In the genomic region with DNA sequence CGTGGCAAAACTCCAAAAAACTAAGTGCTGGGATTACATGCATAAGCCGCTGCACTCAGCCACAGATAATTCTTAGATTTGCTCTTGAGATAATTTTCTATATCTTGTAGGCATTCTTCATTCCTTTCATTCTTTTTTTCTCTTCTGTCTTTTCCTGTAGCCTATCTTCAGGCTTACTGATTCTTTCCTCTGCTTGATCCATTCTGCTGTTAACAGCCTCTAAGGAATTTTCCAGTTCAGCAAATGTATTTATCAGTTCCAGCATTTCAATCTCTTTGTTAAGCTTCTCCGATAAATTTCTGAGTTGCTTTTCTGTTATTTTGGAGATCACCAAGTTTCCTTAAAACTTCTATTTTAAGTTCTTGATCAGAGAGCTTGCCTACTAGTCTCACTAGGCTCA, we compare ENCODE assay signal across 35 cellular contexts. TPM values are rescaled to one million over a fixed set of nuclear protein-coding genes. Genes with fewer than 3 reads are reported as not detected.
"Had no signal": no experiment of that assay in that cellular context is flagged by ENCODE, and none has a peak within 500 bp of the region (broad histone marks: within the 10 kb centered on the region; RNA-seq: fewer than 3 reads in every experiment).

No MANE protein-coding gene starts in this region.

- H3K9me3 Mint-ChIP-seq: natural killer cell treated with Interleukin-12 subunit alpha and Interleukin-12 subunit beta and Interleukin-15 and Interleukin-18, amount 100 ng/mL, for 72 hours had no signal

- H3K4me1 Mint-ChIP-seq: naive thymus-derived CD8-positive, alpha-beta T cell; nephron progenitor cell; neural crest cell; stimulated activated memory B cell treated with anti-CD40 and anti-IgM and Interleukin-4, amounts not matched to agents 10 μg/mL and 1 μg/mL and 100 μg/mL, for 72 hours; stimulated activated naive CD8-positive, alpha-beta T cell treated with anti-CD3 and anti-CD28 coated beads, Interleukin-15, amount 100 ng/mL, for 72 hours had no signal

- H3K4me1 ChIP-seq: pancreas, prostate gland, spleen, suprapubic skin, testis, tibial artery, transverse colon, upper lobe of right lung, uterus had no signal

- H3K27me3 ChIP-seq: pancreas, suprapubic skin, testis, upper lobe of right lung had no signal

- H3K27ac ChIP-seq: neutrophil, pancreas, prostate gland, skin epidermis, spleen, suprapubic skin, testis, tibial artery, transverse colon, upper lobe of right lung, uterus had no signal

- ATAC-seq: naive thymus-derived CD8-positive, alpha-beta T cell; natural killer cell treated with Interleukin-12 subunit alpha and Interleukin-12 subunit beta and Interleukin-15 and Interleukin-18, amount 100 ng/mL, for 72 hours; pancreas; right cardiac atrium; sciatic nerve; stimulated activated memory B cell treated with anti-CD40 and anti-IgM and Interleukin-4, amounts not matched to agents 10 μg/mL and 1 μg/mL and 100 μg/mL, for 72 hours; stimulated activated naive CD8-positive, alpha-beta T cell treated with anti-CD3 and anti-CD28 coated beads, Interleukin-15, amount 100 ng/mL, for 72 hours; stimulated activated naive CD8-positive, alpha-beta T cell treated with anti-CD3 and anti-CD28 coated beads, Interleukin-15, Interleukin-2, amounts not matched to agents 100 U/mL and 50 U/mL, for 24 hours; upper lobe of right lung had no signal

- H3K36me3 Mint-ChIP-seq: type B pancreatic cell had no signal

- H3K4me3 Mint-ChIP-seq: naive thymus-derived CD8-positive, alpha-beta T cell; natural killer cell treated with Interleukin-12 subunit alpha and Interleukin-12 subunit beta and Interleukin-15 and Interleukin-18, amount 100 ng/mL, for 72 hours; nephron progenitor cell; neural crest cell; stimulated activated memory B cell treated with anti-CD40 and anti-IgM and Interleukin-4, amounts not matched to agents 10 μg/mL and 1 μg/mL and 100 μg/mL, for 72 hours; stimulated activated naive CD8-positive, alpha-beta T cell treated with anti-CD3 and anti-CD28 coated beads, Interleukin-15, amount 100 ng/mL, for 72 hours; type B pancreatic cell had no signal

- DNase-seq: naive thymus-derived CD8-positive, alpha-beta T cell; nephron progenitor cell; nucleus accumbens; pancreas; right cardiac atrium; spleen; stimulated activated CD4-positive, alpha-beta T cell treated with anti-CD3 and anti-CD28 coated beads, Interleukin-12 subunit alpha, Interleukin-12 subunit beta, amount 100 ng/mL, for 4 hours; stimulated activated CD4-positive, alpha-beta T cell treated with anti-CD3 and anti-CD28 coated beads, Interleukin-1b, Interleukin-23, amount 100 ng/mL, for 48 hours; stimulated activated CD4-positive, alpha-beta T cell treated with anti-CD3 and anti-CD28 coated beads, Interleukin-4, amount 100 ng/mL, for 1 hour; stimulated activated CD4-positive, alpha-beta T cell treated with anti-CD3 and anti-CD28 coated beads, Interleukin-4, amount 100 ng/mL, for 4 hours; stimulated activated CD8-positive, alpha-beta memory T cell treated with anti-CD3 and anti-CD28 coated beads, Interleukin-4, amount 100 ng/mL, for 48 hours; stimulated activated naive CD4-positive, alpha-beta T cell; stimulated activated naive CD8-positive, alpha-beta T cell treated with anti-CD3 and anti-CD28 coated beads, Interleukin-15, amount 100 ng/mL, for 72 hours; stimulated activated naive CD8-positive, alpha-beta T cell treated with anti-CD3 and anti-CD28 coated beads, Interleukin-15, Interleukin-2, amounts not matched to agents 100 U/mL and 50 U/mL, for 24 hours; substantia nigra; testis; tibial artery; transverse colon; upper lobe of right lung; uterus had no signal

- H3K27ac Mint-ChIP-seq: naive thymus-derived CD8-positive, alpha-beta T cell; natural killer cell treated with Interleukin-12 subunit alpha and Interleukin-12 subunit beta and Interleukin-15 and Interleukin-18, amount 100 ng/mL, for 72 hours; nephron progenitor cell; stimulated activated memory B cell treated with anti-CD40 and anti-IgM and Interleukin-4, amounts not matched to agents 10 μg/mL and 1 μg/mL and 100 μg/mL, for 72 hours; stimulated activated naive CD8-positive, alpha-beta T cell treated with anti-CD3 and anti-CD28 coated beads, Interleukin-15, amount 100 ng/mL, for 72 hours; type B pancreatic cell had no signal

- H3K9me3 ChIP-seq: neutrophil, pancreas, prostate gland, testis, upper lobe of right lung, uterus had no signal

- H3K4me2 ChIP-seq: smooth muscle cell had no signal

- H3K4me3 ChIP-seq: pancreas, prostate gland, skin epidermis, smooth muscle cell, spleen, suprapubic skin, testis, tibial artery, transverse colon, upper lobe of right lung, uterus had no signal

- FAIRE-seq: pancreas had no signal

- H3K36me3 ChIP-seq: neutrophil, pancreas, prostate gland, spleen, suprapubic skin, transverse colon, upper lobe of right lung, uterus had no signal

RNA-seq across cellular contexts. Expression of a gene that starts 46.7 kb away (rescaled TPM):
- total RNA-seq: neural crest cell, omental fat pad, osteocyte, posterior vena cava, renal cortical epithelial cell, right cardiac atrium, sciatic nerve, smooth muscle cell, transverse colon, upper lobe of right lung had no signal
- polyA plus RNA-seq: naive thymus-derived CD8-positive, alpha-beta T cell; pancreas; right cardiac atrium; urinary bladder had no signal

RNA-seq across cellular contexts. Expression of a gene that starts 46.8 kb away (rescaled TPM):
- total RNA-seq: naive thymus-derived CD8-positive, alpha-beta T cell; transverse colon; upper lobe of right lung had no signal
- polyA plus RNA-seq: naive thymus-derived CD8-positive, alpha-beta T cell had no signal
